Comparison of ENCODE assay signal across 1 cellular context in the genomic region with DNA sequence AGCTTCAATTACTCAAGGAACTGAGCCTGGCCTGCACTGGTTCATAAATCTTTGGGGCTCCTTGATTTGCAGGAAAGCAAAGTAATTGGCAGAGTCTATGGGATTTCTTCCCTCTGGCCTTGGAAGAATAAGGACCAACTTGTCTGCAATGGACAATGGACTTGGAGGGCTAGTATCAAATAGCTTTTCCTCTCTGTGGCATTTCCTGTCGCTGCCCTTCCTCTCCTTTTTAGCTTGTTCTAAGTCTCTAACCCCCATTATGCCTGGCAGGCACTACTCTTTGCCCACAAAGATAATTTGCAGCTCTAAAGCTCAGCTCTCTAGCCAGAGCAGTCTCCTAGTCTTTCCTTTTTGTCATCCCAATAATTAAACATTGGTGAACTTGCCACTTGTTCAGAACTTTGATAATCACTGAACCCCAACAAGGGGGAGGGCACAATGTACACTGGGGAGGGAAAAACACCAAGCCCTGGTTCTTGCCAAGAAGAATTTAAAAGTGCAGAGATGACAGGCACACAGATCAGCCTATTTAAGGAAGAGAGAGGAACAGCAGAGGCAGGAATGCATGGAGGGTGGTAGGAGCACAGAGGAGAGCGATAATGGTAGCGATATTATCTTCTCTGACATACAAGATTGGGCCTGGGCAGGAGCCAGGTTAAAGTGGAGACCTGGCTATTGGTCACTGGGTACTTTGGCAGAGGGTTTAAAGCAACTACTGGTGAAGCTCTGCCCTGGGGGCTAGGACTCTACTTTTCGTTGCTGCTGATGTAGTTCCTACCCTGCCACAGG.
A peak's percentile ranks its signal among the peaks of the same experiment; 100 is the strongest.
TF ChIP-seq lines count a peak whose summit lies in the region.

No MANE protein-coding gene starts in this region.

TF ChIP-seq in SK-N-SH, 30 proteins besides CTCF, POLR2A, EP300 and RAD21 (continued from another document):
- TF ChIP-seq, protein P1, sequence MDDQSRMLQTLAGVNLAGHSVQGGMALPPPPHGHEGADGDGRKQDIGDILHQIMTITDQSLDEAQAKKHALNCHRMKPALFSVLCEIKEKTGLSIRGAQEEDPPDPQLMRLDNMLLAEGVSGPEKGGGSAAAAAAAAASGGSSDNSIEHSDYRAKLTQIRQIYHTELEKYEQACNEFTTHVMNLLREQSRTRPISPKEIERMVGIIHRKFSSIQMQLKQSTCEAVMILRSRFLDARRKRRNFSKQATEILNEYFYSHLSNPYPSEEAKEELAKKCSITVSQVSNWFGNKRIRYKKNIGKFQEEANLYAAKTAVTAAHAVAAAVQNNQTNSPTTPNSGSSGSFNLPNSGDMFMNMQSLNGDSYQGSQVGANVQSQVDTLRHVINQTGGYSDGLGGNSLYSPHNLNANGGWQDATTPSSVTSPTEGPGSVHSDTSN (IDR thresholded peaks at IDR 0.05), result no peak
- peak; percentile 22; the same call in 1 of the 2 replicates for TF ChIP-seq RCOR1 (IDR thresholded peaks at IDR 0.05; ENCODE audit: low read length)
- no peak for TF ChIP-seq TEAD4 (IDR thresholded peaks at IDR 0.05; ENCODE audit: borderline replicate concordance, insufficient read depth)
- TF ChIP-seq, protein P2, sequence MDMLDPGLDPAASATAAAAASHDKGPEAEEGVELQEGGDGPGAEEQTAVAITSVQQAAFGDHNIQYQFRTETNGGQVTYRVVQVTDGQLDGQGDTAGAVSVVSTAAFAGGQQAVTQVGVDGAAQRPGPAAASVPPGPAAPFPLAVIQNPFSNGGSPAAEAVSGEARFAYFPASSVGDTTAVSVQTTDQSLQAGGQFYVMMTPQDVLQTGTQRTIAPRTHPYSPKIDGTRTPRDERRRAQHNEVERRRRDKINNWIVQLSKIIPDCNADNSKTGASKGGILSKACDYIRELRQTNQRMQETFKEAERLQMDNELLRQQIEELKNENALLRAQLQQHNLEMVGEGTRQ (IDR thresholded peaks at IDR 0.05; ENCODE audit: borderline replicate concordance, low read depth, low read length), result no peak
- TF ChIP-seq, protein P3, sequence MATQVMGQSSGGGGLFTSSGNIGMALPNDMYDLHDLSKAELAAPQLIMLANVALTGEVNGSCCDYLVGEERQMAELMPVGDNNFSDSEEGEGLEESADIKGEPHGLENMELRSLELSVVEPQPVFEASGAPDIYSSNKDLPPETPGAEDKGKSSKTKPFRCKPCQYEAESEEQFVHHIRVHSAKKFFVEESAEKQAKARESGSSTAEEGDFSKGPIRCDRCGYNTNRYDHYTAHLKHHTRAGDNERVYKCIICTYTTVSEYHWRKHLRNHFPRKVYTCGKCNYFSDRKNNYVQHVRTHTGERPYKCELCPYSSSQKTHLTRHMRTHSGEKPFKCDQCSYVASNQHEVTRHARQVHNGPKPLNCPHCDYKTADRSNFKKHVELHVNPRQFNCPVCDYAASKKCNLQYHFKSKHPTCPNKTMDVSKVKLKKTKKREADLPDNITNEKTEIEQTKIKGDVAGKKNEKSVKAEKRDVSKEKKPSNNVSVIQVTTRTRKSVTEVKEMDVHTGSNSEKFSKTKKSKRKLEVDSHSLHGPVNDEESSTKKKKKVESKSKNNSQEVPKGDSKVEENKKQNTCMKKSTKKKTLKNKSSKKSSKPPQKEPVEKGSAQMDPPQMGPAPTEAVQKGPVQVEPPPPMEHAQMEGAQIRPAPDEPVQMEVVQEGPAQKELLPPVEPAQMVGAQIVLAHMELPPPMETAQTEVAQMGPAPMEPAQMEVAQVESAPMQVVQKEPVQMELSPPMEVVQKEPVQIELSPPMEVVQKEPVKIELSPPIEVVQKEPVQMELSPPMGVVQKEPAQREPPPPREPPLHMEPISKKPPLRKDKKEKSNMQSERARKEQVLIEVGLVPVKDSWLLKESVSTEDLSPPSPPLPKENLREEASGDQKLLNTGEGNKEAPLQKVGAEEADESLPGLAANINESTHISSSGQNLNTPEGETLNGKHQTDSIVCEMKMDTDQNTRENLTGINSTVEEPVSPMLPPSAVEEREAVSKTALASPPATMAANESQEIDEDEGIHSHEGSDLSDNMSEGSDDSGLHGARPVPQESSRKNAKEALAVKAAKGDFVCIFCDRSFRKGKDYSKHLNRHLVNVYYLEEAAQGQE (IDR thresholded peaks at IDR 0.05; ENCODE audit: low read depth, low read length), result no peak
- no peak for TF ChIP-seq POLR2AphosphoS5 (IDR thresholded peaks at IDR 0.05; ENCODE audit: low read depth, low read length)
- TF ChIP-seq SIN3A (IDR thresholded peaks at IDR 0.05; ENCODE audit: borderline replicate concordance, low read depth, low read length), result no peak
- TF ChIP-seq FOXM1 (IDR thresholded peaks at IDR 0.05; ENCODE audit: low read depth), result no peak
- TF ChIP-seq YY1 (IDR thresholded peaks at IDR 0.05; ENCODE audit: low read depth), result no peak
- peak; percentile 84 for TF ChIP-seq GATA2 (CRISPR knock-in tag; IDR thresholded peaks at IDR 0.05)
- TF ChIP-seq, protein P4, sequence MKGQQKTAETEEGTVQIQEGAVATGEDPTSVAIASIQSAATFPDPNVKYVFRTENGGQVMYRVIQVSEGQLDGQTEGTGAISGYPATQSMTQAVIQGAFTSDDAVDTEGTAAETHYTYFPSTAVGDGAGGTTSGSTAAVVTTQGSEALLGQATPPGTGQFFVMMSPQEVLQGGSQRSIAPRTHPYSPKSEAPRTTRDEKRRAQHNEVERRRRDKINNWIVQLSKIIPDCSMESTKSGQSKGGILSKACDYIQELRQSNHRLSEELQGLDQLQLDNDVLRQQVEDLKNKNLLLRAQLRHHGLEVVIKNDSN (IDR thresholded peaks at IDR 0.05; ENCODE audit: borderline replicate concordance, low read depth), result no peak
- no peak for TF ChIP-seq NFIC (IDR thresholded peaks at IDR 0.05; ENCODE audit: borderline replicate concordance)
- TF ChIP-seq JUND (IDR thresholded peaks at IDR 0.05), result no peak
- no peak for TF ChIP-seq NRF1 (IDR thresholded peaks at IDR 0.05; ENCODE audit: low read depth, low read length)
